ENCODE assay signal across 26 cellular contexts in the genomic region with DNA sequence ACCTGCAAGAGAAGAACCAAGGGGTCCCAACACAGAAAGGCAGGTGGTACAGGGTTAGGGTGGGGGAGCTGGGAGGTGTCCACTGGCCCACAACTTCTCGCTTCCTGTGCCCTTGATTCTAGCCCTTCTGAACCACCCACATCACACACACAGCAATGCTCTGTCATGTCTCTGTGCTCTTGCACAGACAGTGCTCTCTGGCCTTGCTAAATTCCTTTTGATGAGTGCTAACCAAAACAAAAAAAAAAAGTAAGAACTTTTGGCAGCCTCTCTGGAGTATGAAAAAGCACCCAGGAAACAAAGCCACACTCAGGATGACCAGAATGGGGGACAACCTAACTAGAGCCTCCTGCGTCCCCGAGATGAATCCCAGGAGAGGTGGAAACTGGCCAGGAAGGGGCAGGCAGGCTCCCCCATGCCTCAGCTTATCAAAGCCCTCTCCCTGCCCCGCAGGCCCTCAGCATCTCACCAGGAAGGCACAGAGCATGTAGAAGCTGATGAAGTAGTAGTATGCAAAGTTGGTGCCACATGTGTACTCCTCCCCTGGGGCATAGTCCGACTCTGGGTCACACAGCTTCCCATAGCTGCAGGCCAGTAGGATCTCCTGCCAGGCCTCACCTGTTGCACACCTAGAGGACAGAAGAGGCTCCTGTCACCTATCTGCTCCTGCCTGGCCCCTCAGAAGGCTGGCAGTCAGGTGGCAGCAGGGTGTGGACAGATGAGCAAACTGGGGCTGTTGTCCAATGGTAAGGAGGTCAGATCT. TPM values are rescaled to one million over a fixed set of nuclear protein-coding genes. Genes with fewer than 3 reads are reported as not detected.
DNase-seq lines count a peak whose midpoint lies in the region; ATAC-seq and TF ChIP-seq lines count a peak whose summit lies in the region.
"Had no signal": no experiment of that assay in that cellular context is flagged by ENCODE, and none has a peak within 500 bp of the region (broad histone marks: within the 10 kb centered on the region; RNA-seq: fewer than 3 reads in every experiment).

No MANE protein-coding gene starts in this region.

- peaks cover 0 to 2% (median 0%) of the 10 kb centered on the region in 3 donors for H3K9me3 Mint-ChIP-seq in IgD-negative memory B cell
- H3K9me3 Mint-ChIP-seq in CD8-positive, alpha-beta memory T cell, result no peaks in the 10 kb centered on the region
- H3K9me3 Mint-ChIP-seq in activated naive CD4-positive, alpha-beta T cell treated with anti-CD3 and anti-CD28 coated beads, Interleukin-2, amount 10 ng/mL, durations not matched to agents 7 days and 5 days, result no peaks in the 10 kb centered on the region
- H3K9me3 Mint-ChIP-seq: activated CD4-positive, alpha-beta memory T cell treated with anti-CD3 and anti-CD28 coated beads for 36 hours; activated naive CD8-positive, alpha-beta T cell treated with anti-CD3 and anti-CD28 coated beads, Interleukin-2, amount 10 ng/mL, durations not matched to agents 7 days and 5 days; endodermal cell; immature natural killer cell; nephron; T-helper 2 cell treated with Interferon-gamma antibody and Interleukin-4, amounts not matched to agents 5 μg/mL and 100 μg/mL, for 36 hours; WTC11 had no signal

- H2AK5ac ChIP-seq in neuronal stem cell (ENCODE audit: low read depth, low read length), result no peak overlapping the region

- peaks cover 14 to 31% (median 19%) of the 10 kb centered on the region in 3 donors for H3K4me1 Mint-ChIP-seq in IgD-negative memory B cell
- peaks cover 0 to 9% (median 8%) of the 10 kb centered on the region in 3 donors for H3K4me1 Mint-ChIP-seq in CD8-positive, alpha-beta memory T cell
- no peaks in the 10 kb centered on the region for H3K4me1 Mint-ChIP-seq in activated naive CD4-positive, alpha-beta T cell treated with anti-CD3 and anti-CD28 coated beads, Interleukin-2, amount 10 ng/mL, durations not matched to agents 7 days and 5 days
- H3K4me1 Mint-ChIP-seq: activated naive CD8-positive, alpha-beta T cell treated with anti-CD3 and anti-CD28 coated beads, Interleukin-2, amount 10 ng/mL, durations not matched to agents 7 days and 5 days; endodermal cell; immature natural killer cell had no signal

- peak overlapping the region in 2 of 3 donors; percentile 21 to 79 for H3K27ac Mint-ChIP-seq in IgD-negative memory B cell
- peak overlapping the region in 1 of 8 donors; percentile 27 for H3K27ac Mint-ChIP-seq in CD8-positive, alpha-beta memory T cell
- H3K27ac Mint-ChIP-seq in activated naive CD4-positive, alpha-beta T cell treated with anti-CD3 and anti-CD28 coated beads, Interleukin-2, amount 10 ng/mL, durations not matched to agents 7 days and 5 days, result no peak overlapping the region
- H3K27ac Mint-ChIP-seq: activated CD4-positive, alpha-beta memory T cell treated with anti-CD3 and anti-CD28 coated beads for 36 hours; activated naive CD8-positive, alpha-beta T cell treated with anti-CD3 and anti-CD28 coated beads, Interleukin-2, amount 10 ng/mL, durations not matched to agents 7 days and 5 days; endodermal cell; nephron; T-helper 2 cell treated with Interferon-gamma antibody and Interleukin-4, amounts not matched to agents 5 μg/mL and 100 μg/mL, for 36 hours; WTC11 had no signal

- POLR2A ChIA-PET in CD8-positive, alpha-beta memory T cell (lab: Charles Lee), result no interaction called here

- no peak overlapping the region for H3K4ac ChIP-seq in neuronal stem cell (ENCODE audit: low read length)

- no peak overlapping the region for H4K91ac ChIP-seq in neuronal stem cell (ENCODE audit: low read depth, low read length, poor library complexity)

- H3K4me3 ChIP-seq in fibroblast of mammary gland (ENCODE audit: control insufficient read depth, low read depth, low read length) (no peak overlapping the region), neuronal stem cell (ENCODE audit: low read length in 2 of 2) (no peak overlapping the region)
- no peak overlapping the region for H3K4me3 ChIP-seq in CD8-positive, alpha-beta memory T cell (ENCODE audit: low read length)
- H3K4me3 ChIP-seq: coronary artery, esophagus squamous epithelium, sigmoid colon, uterus had no signal

- H2BK120ac ChIP-seq in neuronal stem cell (ENCODE audit: low read depth, low read length), result no peak overlapping the region

- peaks cover 0 to 29% (median 0%) of the 10 kb centered on the region in 3 experiments for H3K27me3 ChIP-seq in neuronal stem cell (ENCODE audit: control insufficient read depth in 3 of 3, insufficient read depth in 3 of 3, low read depth in 1 of 3, low read length in 3 of 3)
- H3K27me3 ChIP-seq in CD8-positive, alpha-beta memory T cell (ENCODE audit: insufficient read depth, low read length, poor library complexity, severe bottlenecking), result no peaks in the 10 kb centered on the region
- H3K27me3 ChIP-seq: sigmoid colon, uterus had no signal

- no peak overlapping the region for H2BK12ac ChIP-seq in neuronal stem cell (ENCODE audit: low read length)

- DNase-seq in EL (peak; percentile 31), fibroblast of mammary gland (ENCODE audit: low read depth) (peak; percentile 54), neuronal stem cell (ENCODE audit: low spot score) (no peak), NCI-H524 (lab: John Stamatoyannopoulos, UW) (no peak)
- DNase-seq in CD8-positive, alpha-beta memory T cell, result no peak
- DNase-seq in activated naive CD4-positive, alpha-beta T cell treated with anti-CD3 and anti-CD28 coated beads, Interleukin-2, amount 10 ng/mL, durations not matched to agents 7 days and 5 days, result no peak
- DNase-seq: activated naive CD8-positive, alpha-beta T cell treated with anti-CD3 and anti-CD28 coated beads, Interleukin-2, amount 10 ng/mL, durations not matched to agents 7 days and 5 days; DMS79 treated with DMSO at 0.1 percent for 48 hours; endodermal cell; esophagus squamous epithelium; H7; immature natural killer cell; KG1; left ventricle myocardium superior; NCI-H187 treated with DMSO at 0.1 percent for 48 hours; NCI-H774; sigmoid colon; uterus had no signal

- WGBS in neuronal stem cell (ENCODE audit: extremely low coverage in 2 of 2, insufficient read length in 2 of 2, insufficient replicate concordance in 1 of 2), 2 donors, result no CpG with 5 or more reads among the region's 5 CpGs

- no peak for TF ChIP-seq CTCF in fibroblast of mammary gland (conservative IDR thresholded peaks at IDR 0.05; ENCODE audit: control insufficient read depth, insufficient read depth, low read depth, low read length)

- no peaks in the 10 kb centered on the region for H3K36me3 Mint-ChIP-seq in IgD-negative memory B cell
- no peaks in the 10 kb centered on the region for H3K36me3 Mint-ChIP-seq in CD8-positive, alpha-beta memory T cell
- H3K36me3 Mint-ChIP-seq in activated naive CD4-positive, alpha-beta T cell treated with anti-CD3 and anti-CD28 coated beads, Interleukin-2, amount 10 ng/mL, durations not matched to agents 7 days and 5 days, result no peaks in the 10 kb centered on the region
- H3K36me3 Mint-ChIP-seq: activated CD4-positive, alpha-beta memory T cell treated with anti-CD3 and anti-CD28 coated beads for 36 hours; activated naive CD8-positive, alpha-beta T cell treated with anti-CD3 and anti-CD28 coated beads, Interleukin-2, amount 10 ng/mL, durations not matched to agents 7 days and 5 days; immature natural killer cell; WTC11 had no signal

- H3K18ac ChIP-seq in neuronal stem cell (ENCODE audit: low read length), result peak overlapping the region; percentile 54

- no peak overlapping the region for H3K14ac ChIP-seq in neuronal stem cell (ENCODE audit: low read length)

- H3K79me1 ChIP-seq in neuronal stem cell (ENCODE audit: low read depth, low read length), result no peaks in the 10 kb centered on the region

- H3K4me1 ChIP-seq in neuronal stem cell (ENCODE audit: control insufficient read depth in 2 of 2, insufficient read depth in 1 of 2, low read depth in 1 of 2, low read length in 2 of 2), result peaks cover 7 to 12% of the 10 kb centered on the region in 2 donors
- no peaks in the 10 kb centered on the region for H3K4me1 ChIP-seq in CD8-positive, alpha-beta memory T cell (ENCODE audit: insufficient read depth, low read length)
- H3K4me1 ChIP-seq: uterus had no signal

- CTCF ChIA-PET in CD8-positive, alpha-beta memory T cell (lab: Charles Lee), result interaction anchor here (1.0 to 15.1 kb wide), 3 partner anchors 8 to 79 kb away, joined by 3 to 160 read pairs (median 7); no protein-coding TSS in a partner anchor
- CTCF ChIA-PET in activated naive CD4-positive, alpha-beta T cell treated with anti-CD3 and anti-CD28 coated beads, Interleukin-2, amount 10 ng/mL, durations not matched to agents 7 days and 5 days (lab: Charles Lee), result interaction anchor here (1.3 to 4.7 kb wide), 4 partner anchors 9 to 79 kb away, joined by 4 to 25 read pairs (median 16); no protein-coding TSS in a partner anchor

- no peak overlapping the region for H3K23ac ChIP-seq in neuronal stem cell (ENCODE audit: low read depth, low read length, poor library complexity)

- no peak overlapping the region for H4K8ac ChIP-seq in neuronal stem cell (ENCODE audit: low read depth, low read length)

- H3K9ac ChIP-seq in neuronal stem cell (ENCODE audit: low read depth, low read length, poor library complexity), result peak overlapping the region; percentile 36

- peaks cover 3% of the 10 kb centered on the region for H3K27me3 Mint-ChIP-seq in IgD-negative memory B cell
- H3K27me3 Mint-ChIP-seq in CD8-positive, alpha-beta memory T cell, result no peaks in the 10 kb centered on the region
- H3K27me3 Mint-ChIP-seq in activated naive CD4-positive, alpha-beta T cell treated with anti-CD3 and anti-CD28 coated beads, Interleukin-2, amount 10 ng/mL, durations not matched to agents 7 days and 5 days, result peaks cover 59% of the 10 kb centered on the region

- H2BK15ac ChIP-seq in neuronal stem cell (ENCODE audit: low read length), result no peak overlapping the region

- H3K4me2 ChIP-seq in neuronal stem cell (ENCODE audit: insufficient read depth, low read length, poor library complexity, severe bottlenecking), result no peak overlapping the region

- H2AFZ ChIP-seq in neuronal stem cell (ENCODE audit: low read length), result no peak overlapping the region

- no peak overlapping the region for H3K27ac ChIP-seq in neuronal stem cell (replicated peaks; ENCODE audit: low read length)
- no peak overlapping the region for H3K27ac ChIP-seq in CD8-positive, alpha-beta memory T cell (ENCODE audit: low read depth, low read length)
- H3K27ac ChIP-seq: coronary artery, esophagus squamous epithelium, sigmoid colon, uterus had no signal

- no peak overlapping the region for H2BK5ac ChIP-seq in neuronal stem cell (ENCODE audit: low read length)

- peak overlapping the region in 2 of 4 donors; percentile 34 to 49 for H3K4me3 Mint-ChIP-seq in IgD-negative memory B cell
- H3K4me3 Mint-ChIP-seq in CD8-positive, alpha-beta memory T cell, result no peak overlapping the region
- no peak overlapping the region for H3K4me3 Mint-ChIP-seq in activated naive CD4-positive, alpha-beta T cell treated with anti-CD3 and anti-CD28 coated beads, Interleukin-2, amount 10 ng/mL, durations not matched to agents 7 days and 5 days
- H3K4me3 Mint-ChIP-seq: activated CD4-positive, alpha-beta memory T cell treated with anti-CD3 and anti-CD28 coated beads for 36 hours; activated naive CD8-positive, alpha-beta T cell treated with anti-CD3 and anti-CD28 coated beads, Interleukin-2, amount 10 ng/mL, durations not matched to agents 7 days and 5 days; endodermal cell; immature natural killer cell; nephron; T-helper 2 cell treated with Interferon-gamma antibody and Interleukin-4, amounts not matched to agents 5 μg/mL and 100 μg/mL, for 36 hours; WTC11 had no signal

- no peaks in the 10 kb centered on the region for H3K9me3 ChIP-seq in neuronal stem cell (replicated peaks in 1 of 2; ENCODE audit: control insufficient read depth in 2 of 2, insufficient read depth in 1 of 2, low read depth in 1 of 2, low read length in 2 of 2)
- H3K9me3 ChIP-seq in CD8-positive, alpha-beta memory T cell (ENCODE audit: low read length), result no peaks in the 10 kb centered on the region
- H3K9me3 ChIP-seq: esophagus squamous epithelium, sigmoid colon, uterus had no signal

- H3K36me3 ChIP-seq in neuronal stem cell (replicated peaks in 1 of 2; ENCODE audit: control insufficient read depth in 2 of 2, insufficient read depth in 2 of 2, low read length in 2 of 2), result no peaks in the 10 kb centered on the region
- H3K36me3 ChIP-seq in CD8-positive, alpha-beta memory T cell (ENCODE audit: insufficient read depth, low read length), result no peaks in the 10 kb centered on the region
- H3K36me3 ChIP-seq: esophagus squamous epithelium, sigmoid colon, uterus had no signal

- ATAC-seq in HG02885 (IDR thresholded peaks at IDR 0.05; ENCODE audit: poor library complexity, unreplicated experiment), result no peak
- ATAC-seq: left ventricle myocardium superior, SK-N-SH treated with all-trans-retinoic acid at 6 μM for 48 hours, WTC11 had no signal

RNA-seq across cellular contexts. Expression of a gene that starts 27.2 kb away (rescaled TPM):
- polyA plus RNA-seq in IgD-negative memory B cell, result 5.6 TPM
- polyA plus RNA-seq in neuronal stem cell (2013, experiment 1 of 2), result 8.0 TPM
- polyA plus RNA-seq in neuronal stem cell (2013, experiment 2 of 2), result 8.0 TPM
- 10 to 100 TPM; 37.5 to 37.6 TPM for total RNA-seq in CD8-positive, alpha-beta memory T cell
- polyA plus RNA-seq in CD8-positive, alpha-beta memory T cell, result 9.9 TPM

Comparison
In these comparisons a context has a peak if more than half of its experiments do, and no peak if none do; other contexts are left out.
1. DNase-seq: peak in EL (single experiment) and fibroblast of mammary gland (single experiment); none in neuronal stem cell (single experiment), CD8-positive, alpha-beta memory T cell (0 of 5), NCI-H524 (0 of 2) and activated naive CD4-positive, alpha-beta T cell treated with anti-CD3 and anti-CD28 coated beads, Interleukin-2, amount 10 ng/mL, durations not matched to agents 7 days and 5 days (single experiment).